In the genomic region with DNA sequence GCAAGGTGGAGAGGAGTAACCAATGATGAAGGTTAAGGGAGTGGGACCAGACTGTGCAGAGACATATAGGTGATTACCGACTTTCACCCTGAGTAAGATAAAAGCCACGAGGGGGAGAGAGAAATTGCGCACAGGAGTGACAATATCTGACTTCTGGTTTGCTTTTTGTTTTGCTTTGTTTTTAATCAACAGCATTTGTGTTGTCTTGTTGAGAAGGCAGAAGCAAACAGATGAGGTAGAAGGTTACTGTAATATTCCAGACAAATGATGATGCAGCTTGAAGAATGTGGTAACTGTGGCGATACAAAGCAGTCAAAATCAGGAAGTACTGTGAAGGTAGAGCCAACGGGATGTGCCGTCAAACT, we compare ENCODE assay signal across 16 cellular contexts. TPM values are rescaled to one million over a fixed set of nuclear protein-coding genes. Genes with fewer than 3 reads are reported as not detected.
DNase-seq lines count a peak whose midpoint lies in the region; ATAC-seq and TF ChIP-seq lines count a peak whose summit lies in the region.
"Had no signal": no experiment of that assay in that cellular context is flagged by ENCODE, and none has a peak within 500 bp of the region (broad histone marks: within the 10 kb centered on the region; RNA-seq: fewer than 3 reads in every experiment).

No MANE protein-coding gene starts in this region.

- H3K4me1 Mint-ChIP-seq in activated CD4-positive, alpha-beta T cell treated with anti-CD3 and anti-CD28 coated beads, Interleukin-2, amount 10 ng/mL, durations not matched to agents 24 days and 14 days = peaks cover 28% of the 10 kb centered on the region
- peaks cover 37% of the 10 kb centered on the region for H3K4me1 Mint-ChIP-seq in activated CD4-positive, alpha-beta memory T cell treated with anti-CD3 and anti-CD28 coated beads, Interleukin-2, amount 10 ng/mL, durations not matched to agents 7 days and 5 days
- H3K4me1 Mint-ChIP-seq in nephron progenitor cell (peaks cover 11% of the 10 kb centered on the region), Caco-2 (ENCODE audit: low read depth, unreplicated experiment) (no peaks in the 10 kb centered on the region)

- peak overlapping the region; percentile 47 for H3K4me3 Mint-ChIP-seq in activated CD4-positive, alpha-beta T cell treated with anti-CD3 and anti-CD28 coated beads, Interleukin-2, amount 10 ng/mL, durations not matched to agents 24 days and 14 days
- peak overlapping the region; percentile 67 for H3K4me3 Mint-ChIP-seq in activated CD4-positive, alpha-beta memory T cell treated with anti-CD3 and anti-CD28 coated beads, Interleukin-2, amount 10 ng/mL, durations not matched to agents 7 days and 5 days
- no peak overlapping the region for H3K4me3 Mint-ChIP-seq in nephron progenitor cell
- no peak overlapping the region for H3K4me3 Mint-ChIP-seq in Caco-2 (ENCODE audit: unreplicated experiment)
- H3K4me3 Mint-ChIP-seq: nephron had no signal

- POLR2A ChIA-PET in activated CD4-positive, alpha-beta memory T cell treated with anti-CD3 and anti-CD28 coated beads, Interleukin-2, amount 10 ng/mL, durations not matched to agents 7 days and 5 days (lab: Charles Lee) = interaction anchor here (0.8 to 3.2 kb wide), 4 partner anchors 8 to 134 kb away, joined by 3 to 13 read pairs (median 4); a partner anchor contains a TSS
- POLR2A ChIA-PET in Caco-2 (lab: Charles Lee) = no interaction called here

- no peaks in the 10 kb centered on the region for H3K27me3 Mint-ChIP-seq in activated CD4-positive, alpha-beta T cell treated with anti-CD3 and anti-CD28 coated beads, Interleukin-2, amount 10 ng/mL, durations not matched to agents 24 days and 14 days
- H3K27me3 Mint-ChIP-seq in activated CD4-positive, alpha-beta memory T cell treated with anti-CD3 and anti-CD28 coated beads, Interleukin-2, amount 10 ng/mL, durations not matched to agents 7 days and 5 days = no peaks in the 10 kb centered on the region
- H3K27me3 Mint-ChIP-seq in nephron progenitor cell (ENCODE audit: low read depth, poor library complexity) (peaks cover 3% of the 10 kb centered on the region), Caco-2 (ENCODE audit: insufficient read depth, unreplicated experiment) (no peaks in the 10 kb centered on the region)

- no peaks in the 10 kb centered on the region for H3K9me3 ChIP-seq in Caco-2
- H3K9me3 ChIP-seq: A549, ascending aorta, gastroesophageal sphincter, HAP-1, transverse colon had no signal

- intact Hi-C loops in activated CD4-positive, alpha-beta T cell treated with anti-CD3 and anti-CD28 coated beads, Interleukin-2, amount 10 ng/mL, durations not matched to agents 24 days and 14 days (cut with micrococcal nuclease) = no loop called here
- intact Hi-C loops in Caco-2 (cut with micrococcal nuclease; ENCODE audit: unreplicated experiment) = loop anchor here (10.0 kb wide), 1 partner anchor 132 kb away; a partner anchor contains a TSS

- H3K9me3 Mint-ChIP-seq in activated CD4-positive, alpha-beta T cell treated with anti-CD3 and anti-CD28 coated beads, Interleukin-2, amount 10 ng/mL, durations not matched to agents 24 days and 14 days = no peaks in the 10 kb centered on the region
- no peaks in the 10 kb centered on the region for H3K9me3 Mint-ChIP-seq in activated CD4-positive, alpha-beta memory T cell treated with anti-CD3 and anti-CD28 coated beads, Interleukin-2, amount 10 ng/mL, durations not matched to agents 7 days and 5 days
- H3K9me3 Mint-ChIP-seq in nephron progenitor cell = no peaks in the 10 kb centered on the region
- H3K9me3 Mint-ChIP-seq in Caco-2 (ENCODE audit: unreplicated experiment) = no peaks in the 10 kb centered on the region
- H3K9me3 Mint-ChIP-seq: nephron had no signal

- H3K4me3 ChIP-seq in Caco-2 (ENCODE audit: low read depth, low read length) = no peak overlapping the region
- H3K4me3 ChIP-seq: A549, ascending aorta, gastroesophageal sphincter, HAP-1, transverse colon had no signal

- no peaks in the 10 kb centered on the region for H3K27me3 ChIP-seq in Caco-2 (replicated peaks; ENCODE audit: control insufficient read depth, insufficient read depth, low read length)
- H3K27me3 ChIP-seq: ascending aorta, gastroesophageal sphincter, transverse colon had no signal

- peak; percentile 36 for ATAC-seq in HG02798 (IDR thresholded peaks at IDR 0.05; ENCODE audit: poor library complexity, unreplicated experiment)
- ATAC-seq in GM21381 (IDR thresholded peaks at IDR 0.05; ENCODE audit: unreplicated experiment) = no peak
- ATAC-seq: gastroesophageal sphincter had no signal

- no peak for TF ChIP-seq CTCF in nephron progenitor cell (IDR thresholded peaks at IDR 0.05)
- TF ChIP-seq CTCF in Caco-2 (IDR thresholded peaks at IDR 0.05; ENCODE audit: insufficient read depth in 1 of 2, low read depth in 1 of 2, low read length in 1 of 2, severe bottlenecking in 1 of 2, unreplicated experiment in 1 of 2) = no peak

- peak overlapping the region; percentile 89 for H3K27ac Mint-ChIP-seq in activated CD4-positive, alpha-beta T cell treated with anti-CD3 and anti-CD28 coated beads, Interleukin-2, amount 10 ng/mL, durations not matched to agents 24 days and 14 days
- peak overlapping the region; percentile 96 for H3K27ac Mint-ChIP-seq in activated CD4-positive, alpha-beta memory T cell treated with anti-CD3 and anti-CD28 coated beads, Interleukin-2, amount 10 ng/mL, durations not matched to agents 7 days and 5 days
- peak overlapping the region; percentile 87 for H3K27ac Mint-ChIP-seq in nephron progenitor cell
- H3K27ac Mint-ChIP-seq in Caco-2 (ENCODE audit: unreplicated experiment) = no peak overlapping the region
- H3K27ac Mint-ChIP-seq: nephron had no signal

- BruUV-seq in Caco-2 (replicated peaks; lab: Mats Ljungman, UMichigan) = no TSS peak

- CTCF ChIA-PET in activated CD4-positive, alpha-beta memory T cell treated with anti-CD3 and anti-CD28 coated beads, Interleukin-2, amount 10 ng/mL, durations not matched to agents 7 days and 5 days (lab: Charles Lee) = interaction anchor here (1.4 kb wide), 1 partner anchor 14 kb away, joined by 3 read pairs; a partner anchor contains a TSS
- CTCF ChIA-PET in Caco-2 (lab: Charles Lee) = interaction anchor here (0.7 kb wide), 1 partner anchor 110 kb away, joined by 3 read pairs; a partner anchor contains a TSS

- peaks cover 32% of the 10 kb centered on the region for H3K36me3 Mint-ChIP-seq in activated CD4-positive, alpha-beta T cell treated with anti-CD3 and anti-CD28 coated beads, Interleukin-2, amount 10 ng/mL, durations not matched to agents 24 days and 14 days (ENCODE audit: low read depth)
- H3K36me3 Mint-ChIP-seq in activated CD4-positive, alpha-beta memory T cell treated with anti-CD3 and anti-CD28 coated beads, Interleukin-2, amount 10 ng/mL, durations not matched to agents 7 days and 5 days (ENCODE audit: low read depth) = peaks cover 27% of the 10 kb centered on the region
- peaks cover 56% of the 10 kb centered on the region for H3K36me3 Mint-ChIP-seq in nephron progenitor cell (ENCODE audit: low read depth)
- peaks cover 32% of the 10 kb centered on the region for H3K36me3 Mint-ChIP-seq in Caco-2 (ENCODE audit: insufficient read depth, unreplicated experiment)

- H3K4me1 ChIP-seq in Caco-2 = no peaks in the 10 kb centered on the region
- H3K4me1 ChIP-seq: ascending aorta, HAP-1 had no signal

- no peaks in the 10 kb centered on the region; the same call in 1 of the 2 replicates for H3K36me3 ChIP-seq in Caco-2 (ENCODE audit: control insufficient read depth, insufficient read depth, low read length)
- H3K36me3 ChIP-seq: transverse colon had no signal

- peak; percentile 74 for DNase-seq in activated CD4-positive, alpha-beta T cell treated with anti-CD3 and anti-CD28 coated beads, Interleukin-2, amount 10 ng/mL, durations not matched to agents 24 days and 14 days
- no peak for DNase-seq in activated CD4-positive, alpha-beta T cell treated with anti-CD3 and anti-CD28 coated beads, Interleukin-2, amount 50 U/mL, for 1 hour
- peak; percentile 46 for DNase-seq in activated CD4-positive, alpha-beta memory T cell treated with anti-CD3 and anti-CD28 coated beads, Interleukin-2, amount 10 ng/mL, durations not matched to agents 7 days and 5 days
- DNase-seq in nephron progenitor cell = no peak
- no peak for DNase-seq in NCI-H128 (lab: John Stamatoyannopoulos, UW; ENCODE audit: unreplicated experiment)
- no peak for DNase-seq in Caco-2
- DNase-seq: kidney glomerular epithelial cell, NCI-H187, transverse colon had no signal

RNA-seq across cellular contexts. Expression of a gene that starts 7.5 kb away (rescaled TPM):
- 140 and 141 TPM in 2 replicates for total RNA-seq in activated CD4-positive, alpha-beta T cell treated with anti-CD3 and anti-CD28 coated beads, Interleukin-2, amount 10 ng/mL, durations not matched to agents 24 days and 14 days
- 10 to 100 TPM; 67.7 to 69.2 TPM for total RNA-seq in activated CD4-positive, alpha-beta memory T cell treated with anti-CD3 and anti-CD28 coated beads, Interleukin-2, amount 10 ng/mL, durations not matched to agents 7 days and 5 days
- 58.2 and 71.6 TPM in 2 replicates for total RNA-seq in Caco-2 (2022)

RNA-seq across cellular contexts. Expression of a gene that starts 14.0 kb away (rescaled TPM):
- total RNA-seq in activated CD4-positive, alpha-beta T cell treated with anti-CD3 and anti-CD28 coated beads, Interleukin-2, amount 10 ng/mL, durations not matched to agents 24 days and 14 days = 189 and 193 TPM in 2 replicates
- total RNA-seq in activated CD4-positive, alpha-beta memory T cell treated with anti-CD3 and anti-CD28 coated beads, Interleukin-2, amount 10 ng/mL, durations not matched to agents 7 days and 5 days = 100 to 1,000 TPM; 372 to 378 TPM
- total RNA-seq in Caco-2 (2022) = 37.1 and 37.8 TPM in 2 replicates

RNA-seq across cellular contexts. Expression of a gene that starts 34.8 kb away (rescaled TPM):
- total RNA-seq in activated CD4-positive, alpha-beta T cell treated with anti-CD3 and anti-CD28 coated beads, Interleukin-2, amount 10 ng/mL, durations not matched to agents 24 days and 14 days = 19.1 and 20.4 TPM in 2 replicates
- 10 to 100 TPM; 24.6 to 25.3 TPM for total RNA-seq in activated CD4-positive, alpha-beta memory T cell treated with anti-CD3 and anti-CD28 coated beads, Interleukin-2, amount 10 ng/mL, durations not matched to agents 7 days and 5 days
- 9.1 and 9.4 TPM in 2 replicates for total RNA-seq in Caco-2 (2022)

RNA-seq across cellular contexts. Expression of a gene that starts 43.2 kb away (rescaled TPM):
- not detected in 2 replicates for total RNA-seq in activated CD4-positive, alpha-beta T cell treated with anti-CD3 and anti-CD28 coated beads, Interleukin-2, amount 10 ng/mL, durations not matched to agents 24 days and 14 days
- total RNA-seq in activated CD4-positive, alpha-beta memory T cell treated with anti-CD3 and anti-CD28 coated beads, Interleukin-2, amount 10 ng/mL, durations not matched to agents 7 days and 5 days = under 1 TPM in 1 of 2 experiments, not detected in 1; 0.10 TPM
- 2.2 and 3.5 TPM in 2 replicates for total RNA-seq in Caco-2 (2022)
- total RNA-seq: ascending aorta had no signal

RNA-seq across cellular contexts. Expression of a gene that starts 43.3 kb away (rescaled TPM):
- 1.8 and 2.5 TPM in 2 replicates for total RNA-seq in activated CD4-positive, alpha-beta T cell treated with anti-CD3 and anti-CD28 coated beads, Interleukin-2, amount 10 ng/mL, durations not matched to agents 24 days and 14 days
- 1 to 10 TPM; 2.2 to 2.6 TPM for total RNA-seq in activated CD4-positive, alpha-beta memory T cell treated with anti-CD3 and anti-CD28 coated beads, Interleukin-2, amount 10 ng/mL, durations not matched to agents 7 days and 5 days
- 44.8 and 55.3 TPM in 2 replicates for total RNA-seq in Caco-2 (2022)

Comparison
In these comparisons a context has a peak if more than half of its experiments do, and no peak if none do; other contexts are left out.
1. DNase-seq: peak in activated CD4-positive, alpha-beta T cell treated with anti-CD3 and anti-CD28 coated beads, Interleukin-2, amount 10 ng/mL, durations not matched to agents 24 days and 14 days (single experiment) and activated CD4-positive, alpha-beta memory T cell treated with anti-CD3 and anti-CD28 coated beads, Interleukin-2, amount 10 ng/mL, durations not matched to agents 7 days and 5 days (single experiment); none in activated CD4-positive, alpha-beta T cell treated with anti-CD3 and anti-CD28 coated beads, Interleukin-2, amount 50 U/mL, for 1 hour (single experiment), nephron progenitor cell (single experiment), NCI-H128 (single experiment) and Caco-2 (0 of 2).
2. H3K4me3 Mint-ChIP-seq: peak in activated CD4-positive, alpha-beta T cell treated with anti-CD3 and anti-CD28 coated beads, Interleukin-2, amount 10 ng/mL, durations not matched to agents 24 days and 14 days (single experiment) and activated CD4-positive, alpha-beta memory T cell treated with anti-CD3 and anti-CD28 coated beads, Interleukin-2, amount 10 ng/mL, durations not matched to agents 7 days and 5 days (single experiment); none in nephron progenitor cell (single experiment) and Caco-2 (single experiment).